In the genomic region with DNA sequence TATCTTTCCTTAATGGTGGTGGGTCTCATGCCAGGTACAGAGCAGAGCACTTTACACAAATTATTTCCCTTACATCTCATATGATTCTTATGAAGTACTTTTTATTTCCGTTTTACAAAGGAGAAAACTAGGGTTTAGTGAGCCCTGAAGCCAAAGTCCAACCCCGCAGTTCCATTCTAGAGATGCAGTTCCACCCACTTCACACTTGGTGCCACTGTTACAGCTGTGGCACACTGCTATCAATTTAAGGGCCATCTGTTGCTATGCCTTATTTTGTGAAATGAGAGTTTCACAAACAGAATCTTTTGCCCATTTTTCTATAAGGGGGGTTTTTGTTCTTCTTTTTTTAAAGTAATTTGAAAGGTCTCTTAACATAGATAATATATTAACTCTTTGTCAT, we compare ENCODE assay signal across 9 cellular contexts. TPM values are rescaled to one million over a fixed set of nuclear protein-coding genes. Genes with fewer than 3 reads are reported as not detected.
A peak's percentile ranks its signal among the peaks of the same experiment; 100 is the strongest.
DNase-seq lines count a peak whose midpoint lies in the region; TF ChIP-seq lines count a peak whose summit lies in the region.
"Had no signal": no experiment of that assay in that cellular context is flagged by ENCODE, and none has a peak within 500 bp of the region (broad histone marks: within the 10 kb centered on the region; RNA-seq: fewer than 3 reads in every experiment).

No MANE protein-coding gene starts in this region.

- POLR2A ChIA-PET in CD8-positive, alpha-beta memory T cell (lab: Charles Lee), result no interaction called here

- no peaks in the 10 kb centered on the region for H4K20me1 ChIP-seq in osteoblast (ENCODE audit: insufficient read depth, low read length)

- CTCF ChIA-PET in CD8-positive, alpha-beta memory T cell (lab: Charles Lee), result no interaction called here

- no peaks in the 10 kb centered on the region for H3K9me3 Mint-ChIP-seq in chondrocyte (ENCODE audit: low read depth)
- H3K9me3 Mint-ChIP-seq in CD8-positive, alpha-beta memory T cell, result no peaks in the 10 kb centered on the region

- H3K36me3 ChIP-seq in osteoblast (ENCODE audit: insufficient read depth, low read length), result peaks cover 10% of the 10 kb centered on the region
- H3K36me3 ChIP-seq in CD8-positive, alpha-beta memory T cell (ENCODE audit: insufficient read depth, low read length), result peaks cover 6% of the 10 kb centered on the region

- H3K79me2 ChIP-seq in osteoblast (ENCODE audit: insufficient read depth, low read length), result no peaks in the 10 kb centered on the region

- no peaks in the 10 kb centered on the region for H3K27me3 ChIP-seq in osteoblast (ENCODE audit: insufficient read depth, low read length)
- no peaks in the 10 kb centered on the region for H3K27me3 ChIP-seq in CD8-positive, alpha-beta memory T cell (ENCODE audit: insufficient read depth, low read length, poor library complexity, severe bottlenecking)

- no peak overlapping the region for H3K4me2 ChIP-seq in osteoblast (ENCODE audit: insufficient read depth, low read length)

- no peaks in the 10 kb centered on the region for H3K27me3 Mint-ChIP-seq in chondrocyte (ENCODE audit: low read depth)
- no peaks in the 10 kb centered on the region for H3K27me3 Mint-ChIP-seq in CD8-positive, alpha-beta memory T cell

- H3K4me3 ChIP-seq in osteoblast (ENCODE audit: insufficient read depth, low read length), result no peak overlapping the region
- H3K4me3 ChIP-seq in CD8-positive, alpha-beta memory T cell (ENCODE audit: low read length), result no peak overlapping the region

- H3K9me3 ChIP-seq in osteoblast (ENCODE audit: low read depth, low read length), result no peaks in the 10 kb centered on the region
- no peaks in the 10 kb centered on the region for H3K9me3 ChIP-seq in CD8-positive, alpha-beta memory T cell (ENCODE audit: low read length)

- H3K27ac Mint-ChIP-seq in chondrocyte (ENCODE audit: unreplicated experiment), result no peak overlapping the region
- H3K27ac Mint-ChIP-seq in CD8-positive, alpha-beta memory T cell, result peak overlapping the region in 1 of 8 donors; percentile 32

- H3K4me1 Mint-ChIP-seq in chondrocyte (ENCODE audit: low read depth), result no peaks in the 10 kb centered on the region
- no peaks in the 10 kb centered on the region for H3K4me1 Mint-ChIP-seq in CD8-positive, alpha-beta memory T cell

- no peaks in the 10 kb centered on the region for H3K4me1 ChIP-seq in osteoblast (ENCODE audit: insufficient read depth, low read length)
- H3K4me1 ChIP-seq in CD8-positive, alpha-beta memory T cell (ENCODE audit: insufficient read depth, low read length), result no peaks in the 10 kb centered on the region

- no peak overlapping the region for H2AFZ ChIP-seq in osteoblast (ENCODE audit: low read length)

- peaks cover 5% of the 10 kb centered on the region for H3K36me3 Mint-ChIP-seq in chondrocyte (ENCODE audit: low read depth)
- H3K36me3 Mint-ChIP-seq in CD8-positive, alpha-beta memory T cell, result peaks cover 6 to 46% (median 19%) of the 10 kb centered on the region in 3 donors

- H3K27ac ChIP-seq in osteoblast (ENCODE audit: low read depth, low read length), result no peak overlapping the region
- H3K27ac ChIP-seq in CD8-positive, alpha-beta memory T cell (ENCODE audit: low read depth, low read length), result no peak overlapping the region

- no peak overlapping the region for H3K4me3 Mint-ChIP-seq in chondrocyte (ENCODE audit: unreplicated experiment)
- H3K4me3 Mint-ChIP-seq in CD8-positive, alpha-beta memory T cell, result no peak overlapping the region

- peak; percentile 75 for TF ChIP-seq CTCF in chondrocyte (IDR thresholded peaks at IDR 0.05)
- peak; percentile 50 for TF ChIP-seq CTCF in osteoblast (IDR thresholded peaks at IDR 0.05; ENCODE audit: extremely low read depth, low read depth, low read length)

- DNase-seq in DMS153 treated with DMSO at 0.1 percent for 48 hours (lab: John Stamatoyannopoulos, UW; ENCODE audit: unreplicated experiment), result peak; percentile 5
- no peak for DNase-seq in DMS153 (lab: John Stamatoyannopoulos, UW)
- peak; percentile 10 to 26 for DNase-seq in Kasumi-1 (lab: John Stamatoyannopoulos, UW)
- DNase-seq in chondrocyte (ENCODE audit: low spot score), result no peak
- DNase-seq in osteoblast (ENCODE audit: insufficient read length, low spot score, missing footprints), result no peak
- DNase-seq in CD8-positive, alpha-beta memory T cell, result no peak
- no peak for DNase-seq in activated CD4-positive, alpha-beta T cell treated with anti-CD3 and anti-CD28 coated beads, Interleukin-2, amount 50 U/mL, for 48 hours
- DNase-seq in NCI-H128 (lab: John Stamatoyannopoulos, UW; ENCODE audit: unreplicated experiment), result no peak

RNA-seq across cellular contexts. Expression of gene MIPEP, which starts 12.9 kb away (rescaled TPM):
- total RNA-seq in chondrocyte (13.9 to 20.2 TPM (median 14.4 TPM) in 3 replicates), osteoblast (29.3 and 33.3 TPM in 2 replicates)
- 10 to 100 TPM; 18.8 to 23.7 TPM for total RNA-seq in CD8-positive, alpha-beta memory T cell
- 17.9 TPM for polyA plus RNA-seq in CD8-positive, alpha-beta memory T cell

RNA-seq across cellular contexts. Expression of gene C1QTNF9B, which starts 21.0 kb away (rescaled TPM):
- total RNA-seq in chondrocyte, result not detected in 3 replicates
- total RNA-seq in osteoblast, result not detected in 2 replicates
- total RNA-seq in CD8-positive, alpha-beta memory T cell, result not detected
- not detected for polyA plus RNA-seq in CD8-positive, alpha-beta memory T cell
- total RNA-seq: A172 had no signal

Comparison
In these comparisons a context has a peak if more than half of its experiments do, and no peak if none do; other contexts are left out.
1. DNase-seq: peak in DMS153 treated with DMSO at 0.1 percent for 48 hours (single experiment) and Kasumi-1 (2 of 2); none in DMS153 (single experiment), chondrocyte (single experiment), osteoblast (single experiment), CD8-positive, alpha-beta memory T cell (0 of 5), activated CD4-positive, alpha-beta T cell treated with anti-CD3 and anti-CD28 coated beads, Interleukin-2, amount 50 U/mL, for 48 hours (0 of 2) and NCI-H128 (single experiment).